ENCODE assay signal across 8 cellular contexts in genomic region chr14:22597771-22598098, GRCh38. TPM values are rescaled to one million over a fixed set of nuclear protein-coding genes. Genes with fewer than 3 reads are reported as not detected.
DNase-seq lines count a peak whose midpoint lies in the region; ATAC-seq and TF ChIP-seq lines count a peak whose summit lies in the region.

No MANE protein-coding gene starts in this region.

- H3K36me3 Mint-ChIP-seq in activated T-cell treated with anti-CD3 and anti-CD28 coated beads, Interleukin-2, amount 50 U/mL, for 4 hours (ENCODE audit: insufficient read depth): peaks cover 11% of the 10 kb centered on the region

- H3K4me3 Mint-ChIP-seq in activated T-cell treated with anti-CD3 and anti-CD28 coated beads, Interleukin-2, amount 50 U/mL, for 4 hours: peak overlapping the region; percentile 93

- H3K4me1 Mint-ChIP-seq in activated T-cell treated with anti-CD3 and anti-CD28 coated beads, Interleukin-2, amount 50 U/mL, for 4 hours (ENCODE audit: low read depth): peaks cover 25% of the 10 kb centered on the region

- H3K79me2 ChIP-seq in PC-3 (ENCODE audit: low read length): peaks cover 16% of the 10 kb centered on the region

- in situ Hi-C loops in ACHN (cut with HindIII; ENCODE audit: low pct_ligation_motif_present, low pct_unique_long_range_greater_than_20kb, low sequenced_read_pairs): no loop called here

- no peak for TF ChIP-seq CTCF in PC-3 (conservative IDR thresholded peaks at IDR 0.05; ENCODE audit: low read depth, low read length)
- TF ChIP-seq CTCF in epithelial cell of proximal tubule (conservative IDR thresholded peaks at IDR 0.05; ENCODE audit: low read depth, low read length): no peak

- peaks cover 44% of the 10 kb centered on the region for H3K4me1 ChIP-seq in PC-3 (ENCODE audit: insufficient read depth, low read length)
- H3K4me1 ChIP-seq in neuron (ENCODE audit: insufficient read depth, low read length): peaks cover 11% of the 10 kb centered on the region

- intact Hi-C loops in PC-3 (cut with micrococcal nuclease) (loop anchor here (2.0 kb wide), 2 partner anchors 27 to 55 kb away; no protein-coding TSS in a partner anchor), head of caudate nucleus (cut with DNase I) (no loop called here)

- peak overlapping the region; percentile 73 for H3K9ac ChIP-seq in PC-3 (ENCODE audit: low read length)

- H3F3A ChIP-seq in PC-3 (ENCODE audit: low read length, unreplicated experiment): peaks cover 5% of the 10 kb centered on the region

- H3K27ac ChIP-seq in PC-3 (ENCODE audit: low read length): no peak overlapping the region

- no TSS peak for BruUV-seq in PC-3 (replicated peaks; lab: Mats Ljungman, UMichigan)

- CTCF ChIA-PET in PC-3 (lab: Charles Lee): no interaction called here

- H3K36me3 ChIP-seq in PC-3 (ENCODE audit: low read depth, low read length) (no peaks in the 10 kb centered on the region), neuron (ENCODE audit: insufficient read depth, low read length) (no peaks in the 10 kb centered on the region)

- DNase-seq in activated T-cell treated with anti-CD3 and anti-CD28 coated beads, Interleukin-2, amount 50 U/mL, for 4 hours: no peak
- no peak for DNase-seq in activated T-cell treated with anti-CD3 and anti-CD28 coated beads, Interleukin-2, amount 50 U/mL, for 1 hour
- DNase-seq in PC-3 (no peak), epithelial cell of proximal tubule (ENCODE audit: low read depth) (no peak), head of caudate nucleus (no peak), DMS114 treated with DMSO at 0.1 percent for 48 hours (lab: John Stamatoyannopoulos, UW; ENCODE audit: unreplicated experiment) (no peak), ACHN (no peak)

- H4K20me1 ChIP-seq in PC-3 (ENCODE audit: low read length): no peaks in the 10 kb centered on the region

- H3K9me2 ChIP-seq in PC-3 (replicated peaks; ENCODE audit: low read length): no peaks in the 10 kb centered on the region

- H3K27me3 ChIP-seq in PC-3 (ENCODE audit: low read length) (no peaks in the 10 kb centered on the region), neuron (ENCODE audit: insufficient read depth, low read length) (peaks cover 17% of the 10 kb centered on the region)

- POLR2A ChIA-PET in PC-3 (lab: Charles Lee; ENCODE audit: unreplicated experiment): interaction anchor here (1.9 kb wide), 1 partner anchor 8 kb away, joined by 18 read pairs; the partner anchor contains the start of gene DAD1

- H3K4me3 ChIP-seq in PC-3 (ENCODE audit: low read length) (peak overlapping the region; percentile 89), epithelial cell of proximal tubule (ENCODE audit: low read depth, low read length) (peak overlapping the region; percentile 93), neuron (ENCODE audit: low read length) (peak overlapping the region; percentile 64)

- H2AFZ ChIP-seq in PC-3 (ENCODE audit: low read length): peak overlapping the region; percentile 97
- peak overlapping the region; percentile 80 for H2AFZ ChIP-seq in neuron (ENCODE audit: low read depth, low read length)

- H3K9me3 ChIP-seq in PC-3 (ENCODE audit: low read length) (no peaks in the 10 kb centered on the region), neuron (ENCODE audit: low read length) (no peaks in the 10 kb centered on the region)

- peak; percentile 20 to 21 for ATAC-seq in activated T-cell treated with anti-CD3 and anti-CD28 coated beads, Interleukin-2, amount 50 U/mL, for 4 hours
- peak; percentile 7 for ATAC-seq in PC-3

- no peaks in the 10 kb centered on the region for H3K27me3 Mint-ChIP-seq in activated T-cell treated with anti-CD3 and anti-CD28 coated beads, Interleukin-2, amount 50 U/mL, for 4 hours (ENCODE audit: low read depth)

- H3K9me3 Mint-ChIP-seq in activated T-cell treated with anti-CD3 and anti-CD28 coated beads, Interleukin-2, amount 50 U/mL, for 4 hours: no peaks in the 10 kb centered on the region

- peak overlapping the region; percentile 87 for H3K4me2 ChIP-seq in PC-3 (ENCODE audit: low read length)

RNA-seq across cellular contexts. Expression of gene ABHD4, which starts 0.4 kb away (rescaled TPM):
- 1 to 10 TPM; 1.9 to 3.9 (median 2.1) TPM for total RNA-seq in activated T-cell treated with anti-CD3 and anti-CD28 coated beads, Interleukin-2, amount 50 U/mL, for 4 hours
- 9.1 and 9.6 TPM in 2 replicates for total RNA-seq in PC-3 (2014; rRNA removed)
- 10.3 and 10.7 TPM in 2 replicates for total RNA-seq in epithelial cell of proximal tubule

RNA-seq across cellular contexts. Expression of gene DAD1, which starts 8.7 kb away (rescaled TPM):
- 100 to 1,000 TPM; 287 to 323 (median 300) TPM for total RNA-seq in activated T-cell treated with anti-CD3 and anti-CD28 coated beads, Interleukin-2, amount 50 U/mL, for 4 hours
- 228 and 258 TPM in 2 replicates for total RNA-seq in PC-3 (2014; rRNA removed)
- total RNA-seq in epithelial cell of proximal tubule: 330 and 389 TPM in 2 replicates

RNA-seq across cellular contexts. Expression of gene OR6J1, which starts 46.4 kb away (rescaled TPM):
- not detected for total RNA-seq in activated T-cell treated with anti-CD3 and anti-CD28 coated beads, Interleukin-2, amount 50 U/mL, for 4 hours
- total RNA-seq in PC-3 (2014; rRNA removed) (not detected in 2 replicates), epithelial cell of proximal tubule (not detected in 2 replicates)
